11 cellular contexts compared by ENCODE assay signal in the genomic region with DNA sequence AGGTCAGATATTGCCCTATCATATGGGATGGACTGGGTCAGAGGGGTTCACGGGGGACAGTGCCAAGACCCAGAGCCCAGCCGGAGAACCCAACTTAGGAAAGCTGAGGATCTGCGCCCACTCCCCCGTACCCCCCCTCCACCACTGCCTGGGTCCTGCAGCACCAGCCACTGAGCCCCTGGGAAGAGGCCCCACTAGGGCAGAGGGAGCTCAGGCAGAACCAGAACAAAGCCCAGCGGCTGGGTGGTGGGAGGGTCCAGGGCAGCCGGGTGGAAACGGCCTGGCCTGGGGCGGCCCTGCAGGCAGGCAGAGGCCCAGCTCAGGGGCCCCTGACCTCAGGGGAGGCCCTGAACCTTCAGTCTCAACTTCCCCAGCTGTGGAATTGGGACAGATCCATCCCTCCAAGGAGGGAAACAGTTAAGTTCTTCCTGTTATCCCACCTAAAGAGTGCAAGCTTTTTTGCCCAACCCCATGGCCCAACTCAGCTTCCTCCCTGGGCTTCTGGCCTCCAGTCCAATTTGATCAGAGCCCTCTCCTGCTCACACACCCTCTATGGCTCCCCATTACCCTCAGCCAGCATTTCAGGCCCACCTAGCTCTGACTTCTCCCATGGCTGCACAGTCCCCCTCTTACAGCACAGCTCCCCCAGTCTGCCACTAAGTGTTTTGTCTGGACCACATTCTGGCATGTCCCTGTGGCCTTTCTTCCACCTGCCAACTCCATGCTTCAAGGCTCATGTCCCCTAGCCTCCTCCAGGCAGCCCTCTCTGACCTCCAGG. TPM values are rescaled to one million over a fixed set of nuclear protein-coding genes. Genes with fewer than 3 reads are reported as not detected.
A peak's percentile ranks its signal among the peaks of the same experiment; 100 is the strongest.
DNase-seq lines count a peak whose midpoint lies in the region; ATAC-seq, FAIRE-seq and TF ChIP-seq lines count a peak whose summit lies in the region.
"Had no signal": no experiment of that assay in that cellular context is flagged by ENCODE, and none has a peak within 500 bp of the region (broad histone marks: within the 10 kb centered on the region; RNA-seq: fewer than 3 reads in every experiment).

No MANE protein-coding gene starts in this region.

- H3K36me3 ChIP-seq in right atrium auricular region (peaks cover 9% of the 10 kb centered on the region), mammary epithelial cell (ENCODE audit: insufficient read depth, low read length) (no peaks in the 10 kb centered on the region), mesodermal cell (ENCODE audit: control insufficient read depth, insufficient read depth, low read length) (peaks cover 30% of the 10 kb centered on the region), vagina (peaks cover 0 to 15% of the 10 kb centered on the region in 2 donors)

- H3K4me1 ChIP-seq in right atrium auricular region (peaks cover 0 to 41% of the 10 kb centered on the region in 2 donors), mammary epithelial cell (ENCODE audit: insufficient read depth, low read length) (peaks cover 23% of the 10 kb centered on the region), mesodermal cell (ENCODE audit: control insufficient read depth, insufficient read depth, low read length, poor library complexity, severe bottlenecking) (peaks cover 12% of the 10 kb centered on the region), vagina (peaks cover 47% of the 10 kb centered on the region)

- H3K27ac Mint-ChIP-seq in stimulated activated naive CD8-positive, alpha-beta T cell treated with anti-CD3 and anti-CD28 coated beads, Interleukin-15, amount 100 ng/mL, for 72 hours, result no peak overlapping the region

- no peak for ATAC-seq in Right ventricle myocardium inferior
- ATAC-seq in stimulated activated naive CD8-positive, alpha-beta T cell treated with anti-CD3 and anti-CD28 coated beads, Interleukin-15, amount 100 ng/mL, for 72 hours, result no peak
- ATAC-seq in activated T-cell treated with anti-CD3 and anti-CD28 coated beads, Interleukin-2, amount 50 U/mL, for 4 hours, result no peak

- H3K9me3 ChIP-seq in right atrium auricular region (no peaks in the 10 kb centered on the region), mammary epithelial cell (replicated peaks; ENCODE audit: insufficient read depth, low read length) (no peaks in the 10 kb centered on the region), mesodermal cell (ENCODE audit: control insufficient read depth, low read length) (no peaks in the 10 kb centered on the region), vagina (no peaks in the 10 kb centered on the region)

- H3K27me3 Mint-ChIP-seq in stimulated activated naive CD8-positive, alpha-beta T cell treated with anti-CD3 and anti-CD28 coated beads, Interleukin-15, amount 100 ng/mL, for 72 hours, result peaks cover 9% of the 10 kb centered on the region
- no peaks in the 10 kb centered on the region for H3K27me3 Mint-ChIP-seq in activated T-cell treated with anti-CD3 and anti-CD28 coated beads, Interleukin-2, amount 50 U/mL, for 4 hours (ENCODE audit: low read depth)
- H3K27me3 Mint-ChIP-seq: CD4-positive, alpha-beta memory T cell had no signal

- no peak overlapping the region for H3K4me3 Mint-ChIP-seq in stimulated activated naive CD8-positive, alpha-beta T cell treated with anti-CD3 and anti-CD28 coated beads, Interleukin-15, amount 100 ng/mL, for 72 hours
- no peak overlapping the region for H3K4me3 Mint-ChIP-seq in activated T-cell treated with anti-CD3 and anti-CD28 coated beads, Interleukin-2, amount 50 U/mL, for 4 hours

- intact Hi-C loops in Right ventricle myocardium inferior (cut with DNase I), result loop anchor here (1.0 kb wide), 1 partner anchor 165 kb away; no protein-coding TSS in a partner anchor
- intact Hi-C loops in mammary epithelial cell (cut with micrococcal nuclease), result loop anchor here (1.0 kb wide), 1 partner anchor 7 kb away; no protein-coding TSS in a partner anchor
- intact Hi-C loops in vagina (cut with DNase I), result no loop called here

- peaks cover 54% of the 10 kb centered on the region for H3K79me2 ChIP-seq in mammary epithelial cell (ENCODE audit: insufficient read depth, low read length)

- H3K27me3 ChIP-seq in right atrium auricular region (no peaks in the 10 kb centered on the region), mammary epithelial cell (ENCODE audit: insufficient read depth, low read length) (no peaks in the 10 kb centered on the region), vagina (no peaks in the 10 kb centered on the region)

- H3K4me3 ChIP-seq in right atrium auricular region (no peak overlapping the region), mammary epithelial cell (replicated peaks in 1 of 3; ENCODE audit: insufficient read depth in 1 of 3, low read depth in 2 of 3, low read length in 3 of 3) (no peak overlapping the region), mesodermal cell (ENCODE audit: extremely low read depth, insufficient read depth, low read length, poor library complexity, severe bottlenecking) (peak overlapping the region; percentile 90), vagina (no peak overlapping the region)

- H3K27ac ChIP-seq in right atrium auricular region (peak overlapping the region; percentile 78 to 84), mammary epithelial cell (ENCODE audit: insufficient read depth, low read depth, low read length) (no peak overlapping the region), mesodermal cell (ENCODE audit: low read depth, low read length, severe bottlenecking) (no peak overlapping the region), vagina (peak overlapping the region; percentile 85)

- no TSS peak for BruUV-seq in mammary epithelial cell (replicated peaks; lab: Mats Ljungman, UMichigan)

- no peak for TF ChIP-seq POLR2A in vagina (IDR thresholded peaks at IDR 0.05)

- H3K9me3 Mint-ChIP-seq in stimulated activated naive CD8-positive, alpha-beta T cell treated with anti-CD3 and anti-CD28 coated beads, Interleukin-15, amount 100 ng/mL, for 72 hours, result no peaks in the 10 kb centered on the region
- no peaks in the 10 kb centered on the region for H3K9me3 Mint-ChIP-seq in activated T-cell treated with anti-CD3 and anti-CD28 coated beads, Interleukin-2, amount 50 U/mL, for 4 hours

- DNase-seq in right atrium auricular region (ENCODE audit: low spot score) (no peak), Right ventricle myocardium inferior (ENCODE audit: missing footprints) (no peak), mammary epithelial cell (no peak), vagina (ENCODE audit: extremely low spot score in 2 of 2) (no peak), D721Med (ENCODE audit: insufficient read length, low spot score) (no peak)
- DNase-seq in stimulated activated naive CD8-positive, alpha-beta T cell treated with anti-CD3 and anti-CD28 coated beads, Interleukin-15, amount 100 ng/mL, for 72 hours, result no peak
- no peak for DNase-seq in activated T-cell treated with anti-CD3 and anti-CD28 coated beads, Interleukin-2, amount 50 U/mL, for 4 hours
- DNase-seq: activated CD4-positive, alpha-beta T cell treated with anti-CD3 and anti-CD28 coated beads for 4 hours; CD4-positive, alpha-beta memory T cell; NCI-H748 treated with DMSO at 0.1 percent for 48 hours had no signal

- WGBS in mammary epithelial cell (ENCODE audit: low coverage, missing lambda C conversion rate), result 67% methylated on average over 3 of the region's 8 CpGs
- WGBS in mesodermal cell (ENCODE audit: insufficient coverage in 2 of 2), 2 experiments, result 73 to 81% methylated on average over 3 to 5 of the region's 8 CpGs

- no peaks in the 10 kb centered on the region for H4K20me1 ChIP-seq in mammary epithelial cell (ENCODE audit: insufficient read depth, low read length)

- CTCF ChIA-PET in mammary epithelial cell (lab: Charles Lee; ENCODE audit: low non-redundant PET), result no interaction called here

- no peak overlapping the region for H3K9ac ChIP-seq in mammary epithelial cell (ENCODE audit: insufficient read depth, low read length)

- in situ Hi-C loops in mammary epithelial cell (cut with MboI; ENCODE audit: low sequenced_read_pairs in 2 of 2), result no loop called here

- no peak for TF ChIP-seq CTCF in right atrium auricular region (IDR thresholded peaks at IDR 0.05)
- no peak for TF ChIP-seq CTCF in mammary epithelial cell (conservative IDR thresholded peaks at IDR 0.05 in 1 of 2, IDR thresholded peaks at IDR 0.05 in 1 of 2; ENCODE audit: extremely low read depth in 1 of 2, insufficient read depth in 1 of 2, low read depth in 1 of 2, low read length in 2 of 2)
- no peak for TF ChIP-seq CTCF in vagina (IDR thresholded peaks at IDR 0.05)
- TF ChIP-seq CTCF in D721Med (IDR thresholded peaks at IDR 0.05; ENCODE audit: insufficient read depth, missing control alignments), result no peak

- dilution Hi-C loops in mammary epithelial cell (cut with HindIII; ENCODE audit: low sequenced_read_pairs), result loop anchor here (10.0 kb wide), 2 partner anchors 62 to 78 kb away; partner anchors contain the start of genes ABHD8, DDA1 and MRPL34

- H2AFZ ChIP-seq in mammary epithelial cell (ENCODE audit: low read depth, low read length), result no peak overlapping the region

- no peak for FAIRE-seq in D721Med (lab: Jason Lieb, UNC)

- peak overlapping the region; percentile 25 for H3K4me2 ChIP-seq in mammary epithelial cell (ENCODE audit: insufficient read depth, low read depth, low read length)

- H3K36me3 Mint-ChIP-seq in activated T-cell treated with anti-CD3 and anti-CD28 coated beads, Interleukin-2, amount 50 U/mL, for 4 hours (ENCODE audit: insufficient read depth), result no peaks in the 10 kb centered on the region
- H3K36me3 Mint-ChIP-seq: CD4-positive, alpha-beta memory T cell had no signal

- H3K4me1 Mint-ChIP-seq in stimulated activated naive CD8-positive, alpha-beta T cell treated with anti-CD3 and anti-CD28 coated beads, Interleukin-15, amount 100 ng/mL, for 72 hours, result peaks cover 24% of the 10 kb centered on the region
- H3K4me1 Mint-ChIP-seq in activated T-cell treated with anti-CD3 and anti-CD28 coated beads, Interleukin-2, amount 50 U/mL, for 4 hours (ENCODE audit: low read depth), result peaks cover 5% of the 10 kb centered on the region

RNA-seq across cellular contexts. Expression of gene NR2F6, which starts 3.1 kb away (rescaled TPM):
- total RNA-seq in right atrium auricular region (10 to 100 TPM; 63.6 to 69.7 TPM), Right ventricle myocardium inferior (76.4 TPM), mammary epithelial cell (10 to 100 TPM; 41.1 to 48.8 TPM), vagina (41.3 TPM)
- 25.3 TPM for polyA plus RNA-seq in mammary epithelial cell
- polyA minus RNA-seq in mammary epithelial cell, result 15.9 TPM
- polyA plus RNA-seq in mesodermal cell (2013, experiment 1 of 2), result 64.2 TPM
- polyA plus RNA-seq in mesodermal cell (2013, experiment 2 of 2), result 54.9 TPM
- 10 to 100 TPM; 10.1 to 14.4 (median 13.6) TPM for total RNA-seq in activated T-cell treated with anti-CD3 and anti-CD28 coated beads, Interleukin-2, amount 50 U/mL, for 4 hours

RNA-seq across cellular contexts. Expression of gene OCEL1, which starts 16.6 kb away (rescaled TPM):
- total RNA-seq in right atrium auricular region (1 to 10 TPM; 5.9 to 8.2 TPM), Right ventricle myocardium inferior (26.0 TPM), mammary epithelial cell (10 to 100 TPM in 1 of 2 donors, 1 to 10 TPM in 1; 2.5 to 16.0 TPM), vagina (24.1 TPM)
- polyA plus RNA-seq in mammary epithelial cell, result 6.1 TPM
- polyA minus RNA-seq in mammary epithelial cell, result 9.7 TPM
- polyA plus RNA-seq in mesodermal cell (2013, experiment 1 of 2), result 26.5 TPM
- polyA plus RNA-seq in mesodermal cell (2013, experiment 2 of 2), result 18.5 TPM
- total RNA-seq in activated T-cell treated with anti-CD3 and anti-CD28 coated beads, Interleukin-2, amount 50 U/mL, for 4 hours, result 1 to 10 TPM; 5.0 to 8.0 (median 5.4) TPM

RNA-seq across cellular contexts. Expression of gene USHBP1, which starts 21.9 kb away (rescaled TPM):
- 1 to 10 TPM; 4.3 to 6.6 TPM for total RNA-seq in right atrium auricular region
- total RNA-seq in Right ventricle myocardium inferior, result 7.6 TPM
- not detected for total RNA-seq in mammary epithelial cell
- not detected for polyA plus RNA-seq in mammary epithelial cell
- not detected for polyA minus RNA-seq in mammary epithelial cell
- 9.3 TPM for polyA plus RNA-seq in mesodermal cell (2013, experiment 1 of 2)
- 6.2 TPM for polyA plus RNA-seq in mesodermal cell (2013, experiment 2 of 2)
- total RNA-seq in vagina, result 20.4 TPM
- under 1 TPM in 1 of 3 donors, not detected in 2; 0.19 TPM for total RNA-seq in activated T-cell treated with anti-CD3 and anti-CD28 coated beads, Interleukin-2, amount 50 U/mL, for 4 hours

RNA-seq across cellular contexts. Expression of gene BABAM1, which starts 24.6 kb away (rescaled TPM):
- total RNA-seq in right atrium auricular region (10 to 100 TPM; 67.9 to 71.7 TPM), Right ventricle myocardium inferior (82.0 TPM), mammary epithelial cell (10 to 100 TPM; 59.0 to 70.7 TPM), vagina (59.7 TPM)
- 94.5 TPM for polyA plus RNA-seq in mammary epithelial cell
- 26.3 TPM for polyA minus RNA-seq in mammary epithelial cell
- polyA plus RNA-seq in mesodermal cell (2013, experiment 1 of 2), result 115 TPM
- 101 TPM for polyA plus RNA-seq in mesodermal cell (2013, experiment 2 of 2)
- total RNA-seq in activated T-cell treated with anti-CD3 and anti-CD28 coated beads, Interleukin-2, amount 50 U/mL, for 4 hours, result 100 to 1,000 TPM; 124 to 130 (median 128) TPM

RNA-seq across cellular contexts. Expression of gene USE1, which starts 27.5 kb away (rescaled TPM):
- total RNA-seq in right atrium auricular region (10 to 100 TPM; 17.5 to 18.4 TPM), Right ventricle myocardium inferior (32.8 TPM), mammary epithelial cell (10 to 100 TPM; 18.4 to 24.0 TPM), vagina (30.9 TPM)
- 24.2 TPM for polyA plus RNA-seq in mammary epithelial cell
- polyA minus RNA-seq in mammary epithelial cell, result 2.3 TPM
- polyA plus RNA-seq in mesodermal cell (2013, experiment 1 of 2), result 16.8 TPM
- polyA plus RNA-seq in mesodermal cell (2013, experiment 2 of 2), result 20.5 TPM
- 10 to 100 TPM; 35.9 to 47.3 (median 46.6) TPM for total RNA-seq in activated T-cell treated with anti-CD3 and anti-CD28 coated beads, Interleukin-2, amount 50 U/mL, for 4 hours

Comparison
In these comparisons a context has a peak if more than half of its experiments do, and no peak if none do; other contexts are left out.
1. H3K27ac ChIP-seq: peak in right atrium auricular region (2 of 2) and vagina (single experiment); none in mammary epithelial cell (single experiment) and mesodermal cell (single experiment).